Comparison of ENCODE assay signal across 8 cellular contexts in genomic region chr19:10580979-10581631, GRCh38.
DNase-seq lines count a peak whose midpoint lies in the region; ATAC-seq lines count a peak whose summit lies in the region.

No MANE protein-coding gene starts in this region.

- no peaks in the 10 kb centered on the region for H3K4me1 ChIP-seq in HAP-1

- H3K9me3 ChIP-seq in HAP-1, result no peaks in the 10 kb centered on the region

- no peak overlapping the region for H3K4me3 ChIP-seq in HAP-1

- in situ Hi-C loops in HAP-1 (cut with MboI; ENCODE audit: low sequenced_read_pairs), result loop anchor here (5.0 kb wide), 1 partner anchor 61 kb away; no protein-coding TSS in a partner anchor

- no peaks in the 10 kb centered on the region for H3K36me3 ChIP-seq in HAP-1 (replicated peaks)

- peak; percentile 90 to 93 for ATAC-seq in activated CD4-positive, CD25-positive, alpha-beta regulatory T cell treated with anti-CD3 and anti-CD28 coated beads, Interleukin-2, amount 50 U/mL, for 24 hours
- ATAC-seq in HG03342 (IDR thresholded peaks at IDR 0.05; ENCODE audit: unreplicated experiment), result no peak

- H3K27me3 ChIP-seq in HAP-1 (ENCODE audit: low read depth), result no peaks in the 10 kb centered on the region

- DNase-seq in AML-193 (lab: John Stamatoyannopoulos, UW), result peak; percentile 91 to 92
- peak; percentile 92 to 95 for DNase-seq in HAP-1 (ENCODE audit: low spot score in 2 of 2)
- peak; percentile 85 to 95 for DNase-seq in NCI-H446 (lab: John Stamatoyannopoulos, UW)
- DNase-seq in cerebellar cortex (ENCODE audit: low spot score), result peak; percentile 96
- DNase-seq in left kidney (ENCODE audit: low read depth, low spot score), result peak; percentile 97
- peak; percentile 94 to 95 for DNase-seq in stimulated activated CD4-positive, alpha-beta T cell treated with anti-CD3 and anti-CD28 coated beads, Interleukin-2, amount 100 ng/mL, for 24 hours
